9 cellular contexts compared by ENCODE assay signal in genomic region chr11:101914349-101914736, GRCh38. TPM values are rescaled to one million over a fixed set of nuclear protein-coding genes. Genes with fewer than 3 reads are reported as not detected.
DNase-seq lines count a peak whose midpoint lies in the region; ATAC-seq, FAIRE-seq and TF ChIP-seq lines count a peak whose summit lies in the region.
"Had no signal": no experiment of that assay in that cellular context is flagged by ENCODE, and none has a peak within 500 bp of the region (broad histone marks: within the 10 kb centered on the region; RNA-seq: fewer than 3 reads in every experiment).

No MANE protein-coding gene starts in this region.

- H3K9ac ChIP-seq in astrocyte (ENCODE audit: low read length), result peak overlapping the region; percentile 84

- H3K36me3 ChIP-seq in astrocyte (ENCODE audit: insufficient read depth, low read length) (no peaks in the 10 kb centered on the region), kidney epithelial cell (ENCODE audit: control insufficient read depth, insufficient read depth, low read length) (no peaks in the 10 kb centered on the region), thyroid gland (no peaks in the 10 kb centered on the region)

- peaks cover 28% of the 10 kb centered on the region for H3K4me1 Mint-ChIP-seq in activated T-cell treated with anti-CD3 and anti-CD28 coated beads, Interleukin-2, amount 50 U/mL, for 72 hours (ENCODE audit: low read depth)
- no peaks in the 10 kb centered on the region for H3K4me1 Mint-ChIP-seq in astrocyte (ENCODE audit: low read depth, unreplicated experiment)

- H3K4me2 ChIP-seq in astrocyte (ENCODE audit: low read length), result peak overlapping the region; percentile 98

- H3K27me3 ChIP-seq in astrocyte (ENCODE audit: insufficient read depth, low read length), result no peaks in the 10 kb centered on the region
- no peaks in the 10 kb centered on the region for H3K27me3 ChIP-seq in kidney epithelial cell (ENCODE audit: control insufficient read depth, insufficient read depth, low read length)
- no peaks in the 10 kb centered on the region for H3K27me3 ChIP-seq in thyroid gland

- TF ChIP-seq CTCF in astrocyte (IDR thresholded peaks at IDR 0.05; ENCODE audit: insufficient read depth, low read depth, low read length) (no peak), kidney epithelial cell (IDR thresholded peaks at IDR 0.05; ENCODE audit: insufficient read depth, low read length, poor library complexity, severe bottlenecking) (no peak), thyroid gland (IDR thresholded peaks at IDR 0.05) (no peak)

- H2AFZ ChIP-seq in astrocyte (ENCODE audit: low read depth, low read length), result peak overlapping the region; percentile 94

- H3K9me3 Mint-ChIP-seq in activated T-cell treated with anti-CD3 and anti-CD28 coated beads, Interleukin-2, amount 50 U/mL, for 72 hours, result no peaks in the 10 kb centered on the region
- H3K9me3 Mint-ChIP-seq in astrocyte (ENCODE audit: unreplicated experiment), result no peaks in the 10 kb centered on the region

- no peaks in the 10 kb centered on the region for H3K79me2 ChIP-seq in astrocyte (ENCODE audit: insufficient read depth, low read length)

- no peaks in the 10 kb centered on the region for H4K20me1 ChIP-seq in astrocyte (ENCODE audit: insufficient read depth, low read length)

- no peak for TF ChIP-seq POLR2A in thyroid gland (IDR thresholded peaks at IDR 0.05)

- DNase-seq in activated T-cell treated with anti-CD3 and anti-CD28 coated beads, Interleukin-2, amount 50 U/mL, for 72 hours, result no peak
- DNase-seq in activated T-cell treated with anti-CD3 and anti-CD28 coated beads for 4 hours, result no peak
- DNase-seq in astrocyte (ENCODE audit: low read depth), result peak; percentile 25
- DNase-seq in kidney epithelial cell (ENCODE audit: low read depth), result no peak
- no peak for DNase-seq in thyroid gland
- DNase-seq in stimulated activated CD4-positive, alpha-beta T cell treated with anti-CD3 and anti-CD28 coated beads, Interleukin-12 subunit alpha, Interleukin-12 subunit beta, amount 100 ng/mL, for 4 hours, result no peak
- no peak for DNase-seq in NCI-H226
- DNase-seq in stimulated activated CD4-positive, alpha-beta T cell treated with anti-CD3 and anti-CD28 coated beads, Interleukin-2, amount 100 ng/mL, for 24 hours, result no peak

- 9 to 10% methylated on average over 6 of the region's 6 CpGs for WGBS in thyroid gland, 2 donors

- no peak for ATAC-seq in activated T-cell treated with anti-CD3 and anti-CD28 coated beads, Interleukin-2, amount 50 U/mL, for 72 hours (replicated peaks in 1 of 2)

- H3K36me3 Mint-ChIP-seq in activated T-cell treated with anti-CD3 and anti-CD28 coated beads, Interleukin-2, amount 50 U/mL, for 72 hours (ENCODE audit: insufficient read depth in 2 of 2), result no peaks in the 10 kb centered on the region
- no peaks in the 10 kb centered on the region for H3K36me3 Mint-ChIP-seq in astrocyte (ENCODE audit: low read depth, unreplicated experiment)

- H3K4me1 ChIP-seq in astrocyte (ENCODE audit: insufficient read depth, low read length) (peaks cover 18% of the 10 kb centered on the region), thyroid gland (peaks cover 6 to 7% of the 10 kb centered on the region in 2 donors)

- intact Hi-C loops in thyroid gland (cut with DNase I), result no loop called here

- H3K27ac Mint-ChIP-seq in activated T-cell treated with anti-CD3 and anti-CD28 coated beads, Interleukin-2, amount 50 U/mL, for 72 hours, result no peak overlapping the region
- H3K27ac Mint-ChIP-seq in astrocyte (ENCODE audit: unreplicated experiment), result peak overlapping the region; percentile 70

- FAIRE-seq in astrocyte (lab: Jason Lieb, UNC), result no peak

- no peaks in the 10 kb centered on the region for H3K27me3 Mint-ChIP-seq in activated T-cell treated with anti-CD3 and anti-CD28 coated beads, Interleukin-2, amount 50 U/mL, for 72 hours (ENCODE audit: low read depth)
- H3K27me3 Mint-ChIP-seq in astrocyte (ENCODE audit: low read depth, unreplicated experiment), result no peaks in the 10 kb centered on the region

- H3K27ac ChIP-seq in astrocyte (ENCODE audit: low read depth, low read length) (peak overlapping the region; percentile 85), thyroid gland (peak overlapping the region in 2 of 3 donors; percentile 12 to 82)

- peak overlapping the region; percentile 97 for H3K4me3 Mint-ChIP-seq in activated T-cell treated with anti-CD3 and anti-CD28 coated beads, Interleukin-2, amount 50 U/mL, for 72 hours
- peak overlapping the region; percentile 95 for H3K4me3 Mint-ChIP-seq in astrocyte (ENCODE audit: unreplicated experiment)

- H3K4me3 ChIP-seq in astrocyte (ENCODE audit: insufficient read depth, low read depth, low read length), result peak overlapping the region; percentile 77
- peak overlapping the region; percentile 60 for H3K4me3 ChIP-seq in kidney epithelial cell (ENCODE audit: low read depth, low read length)
- peak overlapping the region; percentile 56 to 86 (median 58) for H3K4me3 ChIP-seq in thyroid gland (replicated peaks in 1 of 3)

- H3K9me3 ChIP-seq in astrocyte (ENCODE audit: insufficient read depth, low read depth, low read length) (no peaks in the 10 kb centered on the region), thyroid gland (no peaks in the 10 kb centered on the region)

RNA-seq across cellular contexts. Expression of gene CEP126, which starts 0.5 kb away (rescaled TPM):
- 1 to 10 TPM; 1.8 to 2.0 TPM for total RNA-seq in activated T-cell treated with anti-CD3 and anti-CD28 coated beads, Interleukin-2, amount 50 U/mL, for 72 hours
- 2.1 TPM in 2 replicates for total RNA-seq in astrocyte
- 0.71 and 0.82 TPM in 2 replicates for total RNA-seq in kidney epithelial cell
- 10 to 100 TPM in 1 of 4 donors, 1 to 10 TPM in 3; 6.3 to 10.6 (median 8.1) TPM for total RNA-seq in thyroid gland

RNA-seq across cellular contexts. Expression of gene ANGPTL5, which starts 2.0 kb away (rescaled TPM):
- not detected for total RNA-seq in activated T-cell treated with anti-CD3 and anti-CD28 coated beads, Interleukin-2, amount 50 U/mL, for 72 hours
- total RNA-seq in astrocyte (not detected in 2 replicates), kidney epithelial cell (not detected in 2 replicates), thyroid gland (1 to 10 TPM in 2 of 4 donors, under 1 TPM in 1, not detected in 1; 0.63 to 2.3 (median 1.2) TPM)
- total RNA-seq: glomerular endothelial cell had no signal
